In the genomic region with DNA sequence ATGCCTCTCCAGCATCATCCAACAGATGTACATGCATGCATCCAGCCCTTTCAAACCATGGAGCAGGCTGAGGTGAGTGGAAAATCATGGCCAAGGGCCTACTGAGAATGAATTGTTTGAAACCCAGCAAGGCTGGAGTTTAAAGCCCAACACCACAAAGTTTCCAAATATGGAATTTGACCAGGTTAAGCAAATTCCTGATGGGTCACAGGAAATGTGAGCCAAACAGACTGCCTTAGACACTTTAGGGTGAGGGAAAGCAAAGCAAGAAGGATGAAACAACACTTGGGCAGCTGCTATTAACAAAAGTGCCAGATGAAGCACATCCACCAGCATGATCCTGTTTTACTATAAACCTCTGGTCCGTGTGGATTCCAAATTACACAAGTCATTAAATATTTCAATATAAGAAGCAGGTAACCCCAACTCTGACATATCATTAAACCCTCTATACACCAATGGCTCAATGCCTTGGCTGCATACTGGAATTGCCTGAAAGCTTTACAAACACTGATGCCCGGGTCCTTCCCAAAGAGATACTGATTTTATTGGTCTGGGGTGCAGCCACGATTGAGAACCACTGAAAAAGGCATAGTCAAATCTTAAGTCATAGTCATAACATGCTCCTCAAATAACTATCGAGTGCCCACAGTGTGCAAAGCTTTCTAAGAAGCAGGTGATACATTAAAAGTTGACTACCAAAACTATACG, we compare ENCODE assay signal across 10 cellular contexts. TPM values are rescaled to one million over a fixed set of nuclear protein-coding genes. Genes with fewer than 3 reads are reported as not detected.
DNase-seq lines count a peak whose midpoint lies in the region; ATAC-seq and TF ChIP-seq lines count a peak whose summit lies in the region.
"Had no signal": no experiment of that assay in that cellular context is flagged by ENCODE, and none has a peak within 500 bp of the region (broad histone marks: within the 10 kb centered on the region; RNA-seq: fewer than 3 reads in every experiment).

No MANE protein-coding gene starts in this region.

- DNase-seq in heart right ventricle (no peak), right cardiac atrium (no peak), chondrocyte (ENCODE audit: low spot score) (no peak), neuronal stem cell (ENCODE audit: low spot score) (no peak), GM03348 (ENCODE audit: low spot score) (no peak)
- DNase-seq in activated T-helper 2 cell treated with anti-CD3 and anti-CD28 coated beads, Interferon-gamma antibody, Interleukin-2, Interleukin-4, amounts not matched to agents 10 μg/mL and 5 μg/mL and 100 μg/mL, durations not matched to agents 14 hours and 24 hours and 36 hours (ENCODE audit: low spot score) = no peak

- H2BK15ac ChIP-seq in neuronal stem cell (ENCODE audit: low read length) = no peak overlapping the region

- TF ChIP-seq CTCF in heart right ventricle (IDR thresholded peaks at IDR 0.05) = no peak
- no peak for TF ChIP-seq CTCF in chondrocyte (IDR thresholded peaks at IDR 0.05)

- no peak overlapping the region for H3K4me2 ChIP-seq in neuronal stem cell (ENCODE audit: insufficient read depth, low read length, poor library complexity, severe bottlenecking)

- no peak overlapping the region for H2AK5ac ChIP-seq in neuronal stem cell (ENCODE audit: low read depth, low read length)

- H3K79me1 ChIP-seq in neuronal stem cell (ENCODE audit: low read depth, low read length) = no peaks in the 10 kb centered on the region

- H4K8ac ChIP-seq in neuronal stem cell (ENCODE audit: low read depth, low read length) = no peak overlapping the region

- H3K4me3 ChIP-seq in heart right ventricle (no peak overlapping the region), right cardiac atrium (ENCODE audit: low read length) (no peak overlapping the region), thymus (ENCODE audit: low read length) (no peak overlapping the region), neuronal stem cell (ENCODE audit: low read length in 2 of 2) (no peak overlapping the region)
- H3K4me3 ChIP-seq: SK-N-MC had no signal

- peaks cover 98% of the 10 kb centered on the region for H3K4me1 Mint-ChIP-seq in chondrocyte (ENCODE audit: low read depth)
- H3K4me1 Mint-ChIP-seq in activated T-helper 2 cell treated with anti-CD3 and anti-CD28 coated beads, Interferon-gamma antibody, Interleukin-2, Interleukin-4, amounts not matched to agents 10 μg/mL and 5 μg/mL and 100 μg/mL, durations not matched to agents 14 hours and 24 hours and 36 hours (ENCODE audit: low read depth) = peaks cover 78% of the 10 kb centered on the region

- no peaks in the 10 kb centered on the region for H3K9me3 Mint-ChIP-seq in chondrocyte (ENCODE audit: low read depth)
- H3K9me3 Mint-ChIP-seq in activated T-helper 2 cell treated with anti-CD3 and anti-CD28 coated beads, Interferon-gamma antibody, Interleukin-2, Interleukin-4, amounts not matched to agents 10 μg/mL and 5 μg/mL and 100 μg/mL, durations not matched to agents 14 hours and 24 hours and 36 hours = no peaks in the 10 kb centered on the region
- H3K9me3 Mint-ChIP-seq: nephron had no signal

- no peak overlapping the region for H3K9ac ChIP-seq in neuronal stem cell (ENCODE audit: low read depth, low read length, poor library complexity)

- H2AFZ ChIP-seq in neuronal stem cell (ENCODE audit: low read length) = no peak overlapping the region

- no peak overlapping the region for H2BK12ac ChIP-seq in neuronal stem cell (ENCODE audit: low read length)

- no peaks in the 10 kb centered on the region for H3K27me3 Mint-ChIP-seq in chondrocyte (ENCODE audit: low read depth)
- no peaks in the 10 kb centered on the region for H3K27me3 Mint-ChIP-seq in activated T-helper 2 cell treated with anti-CD3 and anti-CD28 coated beads, Interferon-gamma antibody, Interleukin-2, Interleukin-4, amounts not matched to agents 10 μg/mL and 5 μg/mL and 100 μg/mL, durations not matched to agents 14 hours and 24 hours and 36 hours (ENCODE audit: low read depth)

- intact Hi-C loops in heart right ventricle (cut with DNase I) = loop anchor here in 3 of 10 donors (5.0 to 10.0 kb wide), 3 partner anchors 34 to 318 kb away; no protein-coding TSS in a partner anchor
- intact Hi-C loops in right cardiac atrium (cut with DNase I) = no loop called here
- intact Hi-C loops in activated T-helper 2 cell treated with anti-CD3 and anti-CD28 coated beads, Interferon-gamma antibody, Interleukin-2, Interleukin-4, amounts not matched to agents 10 μg/mL and 5 μg/mL and 100 μg/mL, durations not matched to agents 14 hours and 24 hours and 36 hours (cut with micrococcal nuclease) = loop anchor here (1.0 kb wide), 3 partner anchors 8 to 83 kb away; no protein-coding TSS in a partner anchor

- H3K9me3 ChIP-seq in heart right ventricle (no peaks in the 10 kb centered on the region), right cardiac atrium (ENCODE audit: control insufficient read depth, low read length) (no peaks in the 10 kb centered on the region), thymus (ENCODE audit: control insufficient read depth) (no peaks in the 10 kb centered on the region), neuronal stem cell (replicated peaks in 1 of 2; ENCODE audit: control insufficient read depth in 2 of 2, insufficient read depth in 1 of 2, low read depth in 1 of 2, low read length in 2 of 2) (no peaks in the 10 kb centered on the region)

- peak overlapping the region; percentile 73 for H3K27ac Mint-ChIP-seq in chondrocyte (ENCODE audit: unreplicated experiment)
- no peak overlapping the region for H3K27ac Mint-ChIP-seq in activated T-helper 2 cell treated with anti-CD3 and anti-CD28 coated beads, Interferon-gamma antibody, Interleukin-2, Interleukin-4, amounts not matched to agents 10 μg/mL and 5 μg/mL and 100 μg/mL, durations not matched to agents 14 hours and 24 hours and 36 hours

- H4K91ac ChIP-seq in neuronal stem cell (ENCODE audit: low read depth, low read length, poor library complexity) = no peak overlapping the region

- no peak for ATAC-seq in heart right ventricle
- no peak for ATAC-seq in right cardiac atrium
- peak; percentile 42 for ATAC-seq in HG03095 (IDR thresholded peaks at IDR 0.05; ENCODE audit: unreplicated experiment)

- no peak overlapping the region for H3K4ac ChIP-seq in neuronal stem cell (ENCODE audit: low read length)

- no peak overlapping the region for H2BK5ac ChIP-seq in neuronal stem cell (ENCODE audit: low read length)

- no peaks in the 10 kb centered on the region for H3K36me3 ChIP-seq in heart right ventricle
- no peaks in the 10 kb centered on the region for H3K36me3 ChIP-seq in thymus (ENCODE audit: control insufficient read depth, insufficient read depth)
- H3K36me3 ChIP-seq in neuronal stem cell (replicated peaks in 1 of 2; ENCODE audit: control insufficient read depth in 2 of 2, insufficient read depth in 2 of 2, low read length in 2 of 2) = peaks cover 0 to 5% of the 10 kb centered on the region in 2 donors

- no peak overlapping the region for H3K23ac ChIP-seq in neuronal stem cell (ENCODE audit: low read depth, low read length, poor library complexity)

- H3K27ac ChIP-seq in heart right ventricle = peak overlapping the region in 6 of 10 donors; percentile 15 to 100 (median 54)
- H3K27ac ChIP-seq in right cardiac atrium (ENCODE audit: low read length) = no peak overlapping the region
- peak overlapping the region; percentile 37 for H3K27ac ChIP-seq in thymus (ENCODE audit: low read depth)
- no peak overlapping the region for H3K27ac ChIP-seq in neuronal stem cell (replicated peaks; ENCODE audit: low read length)
- H3K27ac ChIP-seq: SK-N-MC had no signal

- 72 to 78% methylated on average over 5 of the region's 5 CpGs for WGBS in heart right ventricle, 2 donors
- 71% methylated on average over 5 of the region's 5 CpGs for WGBS in right cardiac atrium
- 93% methylated on average over 5 of the region's 5 CpGs for WGBS in thymus
- WGBS in neuronal stem cell (ENCODE audit: extremely low coverage in 2 of 2, insufficient read length in 2 of 2, insufficient replicate concordance in 1 of 2), 2 donors = no CpG with 5 or more reads among the region's 5 CpGs

- no peak overlapping the region for H2BK120ac ChIP-seq in neuronal stem cell (ENCODE audit: low read depth, low read length)

- H3K4me3 Mint-ChIP-seq in chondrocyte (ENCODE audit: unreplicated experiment) = no peak overlapping the region
- H3K4me3 Mint-ChIP-seq in activated T-helper 2 cell treated with anti-CD3 and anti-CD28 coated beads, Interferon-gamma antibody, Interleukin-2, Interleukin-4, amounts not matched to agents 10 μg/mL and 5 μg/mL and 100 μg/mL, durations not matched to agents 14 hours and 24 hours and 36 hours (ENCODE audit: low read depth) = no peak overlapping the region
- H3K4me3 Mint-ChIP-seq: nephron had no signal

- H3K4me1 ChIP-seq in heart right ventricle (peaks cover 26 to 100% (median 99%) of the 10 kb centered on the region in 9 donors), right cardiac atrium (ENCODE audit: control insufficient read depth, insufficient read depth, low read length) (peaks cover 25% of the 10 kb centered on the region), thymus (ENCODE audit: control insufficient read depth, insufficient read depth, low read length) (peaks cover 52% of the 10 kb centered on the region), neuronal stem cell (ENCODE audit: control insufficient read depth in 2 of 2, insufficient read depth in 1 of 2, low read depth in 1 of 2, low read length in 2 of 2) (peaks cover 17 to 49% of the 10 kb centered on the region in 2 donors)

- H3K14ac ChIP-seq in neuronal stem cell (ENCODE audit: low read length) = no peak overlapping the region

- H3K27me3 ChIP-seq in heart right ventricle (no peaks in the 10 kb centered on the region), right cardiac atrium (ENCODE audit: control insufficient read depth, insufficient read depth) (no peaks in the 10 kb centered on the region), thymus (ENCODE audit: control insufficient read depth, insufficient read depth) (no peaks in the 10 kb centered on the region), neuronal stem cell (ENCODE audit: control insufficient read depth in 3 of 3, insufficient read depth in 3 of 3, low read depth in 1 of 3, low read length in 3 of 3) (no peaks in the 10 kb centered on the region)

- no peak overlapping the region for H3K18ac ChIP-seq in neuronal stem cell (ENCODE audit: low read length)

- peaks cover 4% of the 10 kb centered on the region for H3K36me3 Mint-ChIP-seq in chondrocyte (ENCODE audit: low read depth)
- H3K36me3 Mint-ChIP-seq in activated T-helper 2 cell treated with anti-CD3 and anti-CD28 coated beads, Interferon-gamma antibody, Interleukin-2, Interleukin-4, amounts not matched to agents 10 μg/mL and 5 μg/mL and 100 μg/mL, durations not matched to agents 14 hours and 24 hours and 36 hours (ENCODE audit: low read depth) = peaks cover 66% of the 10 kb centered on the region

RNA-seq across cellular contexts. Expression of a gene that starts 9.1 kb away (rescaled TPM):
- total RNA-seq in heart right ventricle (10 to 100 TPM; 21.8 to 51.8 (median 30.8) TPM), right cardiac atrium (10 to 100 TPM; 18.2 to 35.6 (median 27.0) TPM), chondrocyte (37.5 to 46.2 TPM (median 38.5 TPM) in 3 replicates)
- polyA plus RNA-seq in heart right ventricle (1 to 10 TPM; 5.0 to 5.6 TPM), right cardiac atrium (6.0 TPM), thymus (11.0 TPM)
- 10.9 TPM for polyA plus RNA-seq in neuronal stem cell (2013, experiment 1 of 2)
- 12.5 TPM for polyA plus RNA-seq in neuronal stem cell (2013, experiment 2 of 2)
- 16.6 and 19.3 TPM in 2 replicates for total RNA-seq in activated T-helper 2 cell treated with anti-CD3 and anti-CD28 coated beads, Interferon-gamma antibody, Interleukin-2, Interleukin-4, amounts not matched to agents 10 μg/mL and 5 μg/mL and 100 μg/mL, durations not matched to agents 14 hours and 24 hours and 36 hours

Comparison
In these comparisons a context has a peak if more than half of its experiments do, and no peak if none do; other contexts are left out.
1. H3K27ac ChIP-seq: peak in heart right ventricle (6 of 10) and thymus (single experiment); none in right cardiac atrium (single experiment) and neuronal stem cell (single experiment).